Comparison of ENCODE assay signal across 28 cellular contexts in genomic region chr9:38269752-38270151, GRCh38.
"Had no signal": no experiment of that assay in that cellular context is flagged by ENCODE, and none has a peak within 500 bp of the region (broad histone marks: within the 10 kb centered on the region; RNA-seq: fewer than 3 reads in every experiment).

No MANE protein-coding gene starts in this region.

- H3K9ac ChIP-seq: neural progenitor cell had no signal

- H3K4me1 ChIP-seq: heart left ventricle, left ventricle myocardium inferior, neural progenitor cell, pancreas, prostate gland, suprapubic skin, upper lobe of right lung had no signal

- DNase-seq: heart left ventricle; hypothalamus; immature natural killer cell; left ventricle myocardium inferior; mesendoderm; midbrain; naive thymus-derived CD8-positive, alpha-beta T cell; pancreas; posterior cingulate gyrus; retina; right cardiac atrium; stimulated activated CD4-positive, alpha-beta T cell treated with anti-CD3 and anti-CD28 coated beads, Interleukin-12 subunit alpha, Interleukin-12 subunit beta, amount 100 ng/mL, for 4 hours; stimulated activated CD4-positive, alpha-beta T cell treated with anti-CD3 and anti-CD28 coated beads, Interleukin-15, amount 100 ng/mL, for 24 hours; stimulated activated CD4-positive, alpha-beta T cell treated with anti-CD3 and anti-CD28 coated beads, Interleukin-2, amount 100 ng/mL, for 24 hours; stimulated activated CD4-positive, alpha-beta T cell treated with anti-CD3 and anti-CD28 coated beads, Interleukin-4, amount 100 ng/mL, for 1 hour; stimulated activated naive CD4-positive, alpha-beta T cell; tibial artery; trophoblast cell; upper lobe of right lung had no signal

- ATAC-seq: heart left ventricle; naive thymus-derived CD8-positive, alpha-beta T cell; pancreas; right cardiac atrium; sciatic nerve; upper lobe of right lung had no signal

- H3K27ac ChIP-seq: heart left ventricle, left ventricle myocardium inferior, neural progenitor cell, pancreas, prostate gland, skin epidermis, suprapubic skin, thoracic aorta, tibial artery, upper lobe of right lung had no signal

- H3K27me3 ChIP-seq: heart left ventricle, pancreas, suprapubic skin, tibial artery, upper lobe of right lung had no signal

- H3K27ac Mint-ChIP-seq: immature natural killer cell; nephron; neural progenitor cell; stimulated activated naive CD8-positive, alpha-beta T cell treated with anti-CD3 and anti-CD28 coated beads, Interleukin-15, Interleukin-2, amounts not matched to agents 100 ng/mL and 50 ng/mL, for 24 hours had no signal

- H3K36me3 ChIP-seq: heart left ventricle, left ventricle myocardium inferior, neural progenitor cell, pancreas, prostate gland, suprapubic skin, thoracic aorta, tibial artery, upper lobe of right lung had no signal

- H3K4me3 Mint-ChIP-seq: immature natural killer cell; naive thymus-derived CD8-positive, alpha-beta T cell; nephron; neural progenitor cell; stimulated activated naive CD8-positive, alpha-beta T cell treated with anti-CD3 and anti-CD28 coated beads, Interleukin-15, Interleukin-2, amounts not matched to agents 100 ng/mL and 50 ng/mL, for 24 hours had no signal

- H3K9me3 ChIP-seq: pancreas, prostate gland, upper lobe of right lung had no signal

- H3K4me1 Mint-ChIP-seq: immature natural killer cell; naive thymus-derived CD8-positive, alpha-beta T cell; nephron; neural progenitor cell had no signal

- H3K4me3 ChIP-seq: heart left ventricle, left ventricle myocardium inferior, lung, neural progenitor cell, pancreas, prostate gland, skin epidermis, suprapubic skin, thoracic aorta, tibial artery, upper lobe of right lung had no signal

- H3K36me3 Mint-ChIP-seq: neural progenitor cell had no signal
